Comparison of ENCODE assay signal across 1 cellular context in the genomic region with DNA sequence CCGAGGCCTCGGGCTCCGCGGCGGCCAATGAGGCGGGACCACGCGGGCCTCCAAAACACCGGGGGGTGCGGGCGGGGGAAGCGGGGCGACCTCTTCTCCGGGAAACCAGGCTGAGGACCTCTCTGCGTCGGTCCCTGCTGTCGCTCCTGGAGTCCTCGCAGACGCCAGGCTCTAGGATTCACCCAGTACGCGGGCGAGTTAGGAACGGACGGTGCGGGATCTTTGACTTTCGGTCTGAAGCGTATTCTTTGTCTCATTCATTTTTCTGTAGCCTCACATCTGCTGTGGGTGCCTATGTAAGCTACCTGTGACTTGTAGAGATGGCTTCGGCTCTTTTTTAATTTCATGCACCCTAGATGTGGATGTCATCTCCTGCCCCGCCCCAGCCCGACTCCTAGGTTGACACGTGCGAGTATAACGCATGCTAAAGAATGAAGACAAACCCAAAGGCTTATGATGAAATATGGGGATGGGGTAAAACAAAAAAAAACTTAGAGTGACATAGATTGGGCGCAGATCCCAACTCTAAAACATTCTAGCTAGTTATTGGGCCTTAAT.
TF ChIP-seq lines count a peak whose summit lies in the region.

No MANE protein-coding gene starts in this region.

TF ChIP-seq in HEK293, 187 proteins besides CTCF, POLR2A, EP300 and RAD21 (continued from another document and continues in another):
- TF ChIP-seq, protein P1, sequence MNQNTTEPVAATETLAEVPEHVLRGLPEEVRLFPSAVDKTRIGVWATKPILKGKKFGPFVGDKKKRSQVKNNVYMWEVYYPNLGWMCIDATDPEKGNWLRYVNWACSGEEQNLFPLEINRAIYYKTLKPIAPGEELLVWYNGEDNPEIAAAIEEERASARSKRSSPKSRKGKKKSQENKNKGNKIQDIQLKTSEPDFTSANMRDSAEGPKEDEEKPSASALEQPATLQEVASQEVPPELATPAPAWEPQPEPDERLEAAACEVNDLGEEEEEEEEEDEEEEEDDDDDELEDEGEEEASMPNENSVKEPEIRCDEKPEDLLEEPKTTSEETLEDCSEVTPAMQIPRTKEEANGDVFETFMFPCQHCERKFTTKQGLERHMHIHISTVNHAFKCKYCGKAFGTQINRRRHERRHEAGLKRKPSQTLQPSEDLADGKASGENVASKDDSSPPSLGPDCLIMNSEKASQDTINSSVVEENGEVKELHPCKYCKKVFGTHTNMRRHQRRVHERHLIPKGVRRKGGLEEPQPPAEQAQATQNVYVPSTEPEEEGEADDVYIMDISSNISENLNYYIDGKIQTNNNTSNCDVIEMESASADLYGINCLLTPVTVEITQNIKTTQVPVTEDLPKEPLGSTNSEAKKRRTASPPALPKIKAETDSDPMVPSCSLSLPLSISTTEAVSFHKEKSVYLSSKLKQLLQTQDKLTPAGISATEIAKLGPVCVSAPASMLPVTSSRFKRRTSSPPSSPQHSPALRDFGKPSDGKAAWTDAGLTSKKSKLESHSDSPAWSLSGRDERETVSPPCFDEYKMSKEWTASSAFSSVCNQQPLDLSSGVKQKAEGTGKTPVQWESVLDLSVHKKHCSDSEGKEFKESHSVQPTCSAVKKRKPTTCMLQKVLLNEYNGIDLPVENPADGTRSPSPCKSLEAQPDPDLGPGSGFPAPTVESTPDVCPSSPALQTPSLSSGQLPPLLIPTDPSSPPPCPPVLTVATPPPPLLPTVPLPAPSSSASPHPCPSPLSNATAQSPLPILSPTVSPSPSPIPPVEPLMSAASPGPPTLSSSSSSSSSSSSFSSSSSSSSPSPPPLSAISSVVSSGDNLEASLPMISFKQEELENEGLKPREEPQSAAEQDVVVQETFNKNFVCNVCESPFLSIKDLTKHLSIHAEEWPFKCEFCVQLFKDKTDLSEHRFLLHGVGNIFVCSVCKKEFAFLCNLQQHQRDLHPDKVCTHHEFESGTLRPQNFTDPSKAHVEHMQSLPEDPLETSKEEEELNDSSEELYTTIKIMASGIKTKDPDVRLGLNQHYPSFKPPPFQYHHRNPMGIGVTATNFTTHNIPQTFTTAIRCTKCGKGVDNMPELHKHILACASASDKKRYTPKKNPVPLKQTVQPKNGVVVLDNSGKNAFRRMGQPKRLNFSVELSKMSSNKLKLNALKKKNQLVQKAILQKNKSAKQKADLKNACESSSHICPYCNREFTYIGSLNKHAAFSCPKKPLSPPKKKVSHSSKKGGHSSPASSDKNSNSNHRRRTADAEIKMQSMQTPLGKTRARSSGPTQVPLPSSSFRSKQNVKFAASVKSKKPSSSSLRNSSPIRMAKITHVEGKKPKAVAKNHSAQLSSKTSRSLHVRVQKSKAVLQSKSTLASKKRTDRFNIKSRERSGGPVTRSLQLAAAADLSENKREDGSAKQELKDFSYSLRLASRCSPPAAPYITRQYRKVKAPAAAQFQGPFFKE (tag by site-specific recombination; IDR thresholded peaks at IDR 0.05; ENCODE audit: borderline replicate concordance): no peak
- TF ChIP-seq, protein P2, sequence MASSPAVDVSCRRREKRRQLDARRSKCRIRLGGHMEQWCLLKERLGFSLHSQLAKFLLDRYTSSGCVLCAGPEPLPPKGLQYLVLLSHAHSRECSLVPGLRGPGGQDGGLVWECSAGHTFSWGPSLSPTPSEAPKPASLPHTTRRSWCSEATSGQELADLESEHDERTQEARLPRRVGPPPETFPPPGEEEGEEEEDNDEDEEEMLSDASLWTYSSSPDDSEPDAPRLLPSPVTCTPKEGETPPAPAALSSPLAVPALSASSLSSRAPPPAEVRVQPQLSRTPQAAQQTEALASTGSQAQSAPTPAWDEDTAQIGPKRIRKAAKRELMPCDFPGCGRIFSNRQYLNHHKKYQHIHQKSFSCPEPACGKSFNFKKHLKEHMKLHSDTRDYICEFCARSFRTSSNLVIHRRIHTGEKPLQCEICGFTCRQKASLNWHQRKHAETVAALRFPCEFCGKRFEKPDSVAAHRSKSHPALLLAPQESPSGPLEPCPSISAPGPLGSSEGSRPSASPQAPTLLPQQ (tag by site-specific recombination; IDR thresholded peaks at IDR 0.05): peak; percentile 28; the same call in 1 of the 2 replicates
- TF ChIP-seq, protein P3, sequence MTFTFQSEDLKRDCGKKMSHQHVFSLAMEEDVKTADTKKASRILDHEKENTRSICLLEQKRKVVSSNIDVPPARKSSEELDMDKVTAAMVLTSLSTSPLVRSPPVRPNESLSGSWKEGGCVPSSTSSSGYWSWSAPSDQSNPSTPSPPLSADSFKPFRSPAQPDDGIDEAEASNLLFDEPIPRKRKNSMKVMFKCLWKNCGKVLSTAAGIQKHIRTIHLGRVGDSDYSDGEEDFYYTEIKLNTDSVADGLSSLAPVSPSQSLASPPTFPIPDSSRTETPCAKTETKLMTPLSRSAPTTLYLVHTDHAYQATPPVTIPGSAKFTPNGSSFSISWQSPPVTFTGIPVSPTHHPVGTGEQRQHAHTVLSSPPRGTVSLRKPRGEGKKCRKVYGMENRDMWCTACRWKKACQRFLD (tag by site-specific recombination; IDR thresholded peaks at IDR 0.05): no peak
- TF ChIP-seq ZNF132 (tag by site-specific recombination; IDR thresholded peaks at IDR 0.05; ENCODE audit: borderline replicate concordance): no peak
- TF ChIP-seq ZNF623 (tag by site-specific recombination; IDR thresholded peaks at IDR 0.05): no peak; the same call in 1 of the 2 replicates
- TF ChIP-seq ZNF747 (tag by site-specific recombination; IDR thresholded peaks at IDR 0.05): no peak
- TF ChIP-seq ZBTB1 (tag by site-specific recombination; IDR thresholded peaks at IDR 0.05): no peak
- peak; percentile 31; the same call in 1 of the 2 replicates for TF ChIP-seq ZNF561 (tag by site-specific recombination; IDR thresholded peaks at IDR 0.05; ENCODE audit: borderline replicate concordance)
- TF ChIP-seq ZFHX2 (tag by site-specific recombination; conservative IDR thresholded peaks at IDR 0.05): no peak
- TF ChIP-seq GLIS2 (tag by site-specific recombination; IDR thresholded peaks at IDR 0.05): peak; percentile 91; the same call in 1 of the 2 replicates
- no peak for TF ChIP-seq HIC1 (tag by site-specific recombination; IDR thresholded peaks at IDR 0.05)
- no peak for TF ChIP-seq ZNF248 (tag by site-specific recombination; IDR thresholded peaks at IDR 0.05)
- no peak for TF ChIP-seq ZNF501 (tag by site-specific recombination; IDR thresholded peaks at IDR 0.05)
- 0 out of 2 replicates have a peak, but pooled peaks have one; percentile 32 for TF ChIP-seq ZNF24 (tag by site-specific recombination; IDR thresholded peaks at IDR 0.05)
- TF ChIP-seq GLI2 (tag by site-specific recombination; IDR thresholded peaks at IDR 0.05; ENCODE audit: borderline replicate concordance, low read depth): no peak
- TF ChIP-seq, protein P4, sequence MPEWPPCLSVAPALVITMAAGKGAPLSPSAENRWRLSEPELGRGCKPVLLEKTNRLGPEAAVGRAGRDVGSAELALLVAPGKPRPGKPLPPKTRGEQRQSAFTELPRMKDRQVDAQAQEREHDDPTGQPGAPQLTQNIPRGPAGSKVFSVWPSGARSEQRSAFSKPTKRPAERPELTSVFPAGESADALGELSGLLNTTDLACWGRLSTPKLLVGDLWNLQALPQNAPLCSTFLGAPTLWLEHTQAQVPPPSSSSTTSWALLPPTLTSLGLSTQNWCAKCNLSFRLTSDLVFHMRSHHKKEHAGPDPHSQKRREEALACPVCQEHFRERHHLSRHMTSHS (tag by site-specific recombination; IDR thresholded peaks at IDR 0.05): no peak
- TF ChIP-seq, protein P5, sequence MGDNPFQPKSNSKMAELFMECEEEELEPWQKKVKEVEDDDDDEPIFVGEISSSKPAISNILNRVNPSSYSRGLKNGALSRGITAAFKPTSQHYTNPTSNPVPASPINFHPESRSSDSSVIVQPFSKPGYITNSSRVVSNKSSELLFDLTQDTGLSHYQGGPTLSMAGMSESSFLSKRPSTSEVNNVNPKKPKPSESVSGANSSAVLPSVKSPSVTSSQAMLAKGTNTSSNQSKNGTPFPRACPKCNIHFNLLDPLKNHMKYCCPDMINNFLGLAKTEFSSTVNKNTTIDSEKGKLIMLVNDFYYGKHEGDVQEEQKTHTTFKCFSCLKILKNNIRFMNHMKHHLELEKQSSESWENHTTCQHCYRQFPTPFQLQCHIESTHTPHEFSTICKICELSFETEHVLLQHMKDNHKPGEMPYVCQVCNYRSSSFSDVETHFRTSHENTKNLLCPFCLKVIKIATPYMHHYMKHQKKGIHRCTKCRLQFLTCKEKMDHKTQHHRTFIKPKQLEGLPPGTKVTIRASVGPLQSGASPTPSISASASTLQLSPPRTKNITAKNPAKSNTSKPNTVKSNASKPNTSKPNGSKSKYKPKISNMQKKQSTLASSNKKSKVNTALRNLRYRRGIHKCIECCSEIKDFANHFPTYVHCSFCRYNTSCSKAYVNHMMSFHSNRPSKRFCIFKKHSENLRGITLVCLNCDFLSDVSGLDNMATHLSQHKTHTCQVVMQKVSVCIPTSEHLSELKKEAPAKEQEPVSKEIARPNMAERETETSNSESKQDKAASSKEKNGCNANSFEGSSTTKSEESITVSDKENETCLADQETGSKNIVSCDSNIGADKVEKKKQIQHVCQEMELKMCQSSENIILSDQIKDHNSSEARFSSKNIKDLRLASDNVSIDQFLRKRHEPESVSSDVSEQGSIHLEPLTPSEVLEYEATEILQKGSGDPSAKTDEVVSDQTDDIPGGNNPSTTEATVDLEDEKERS (tag by site-specific recombination; IDR thresholded peaks at IDR 0.05): no peak
- TF ChIP-seq OSR2 (tag by site-specific recombination; IDR thresholded peaks at IDR 0.05): no peak
- peak; percentile 66 for TF ChIP-seq ZBTB48 (tag by site-specific recombination; IDR thresholded peaks at IDR 0.05)
- TF ChIP-seq ZNF792 (tag by site-specific recombination; IDR thresholded peaks at IDR 0.05): no peak
- TF ChIP-seq ZSCAN30 (tag by site-specific recombination; IDR thresholded peaks at IDR 0.05): 0 out of 2 replicates have a peak, but pooled peaks have one; percentile 28
- no peak for TF ChIP-seq ZNF658 (tag by site-specific recombination; IDR thresholded peaks at IDR 0.05)
- 0 out of 2 replicates have a peak, but pooled peaks have one; percentile 4 for TF ChIP-seq KLF10 (tag by site-specific recombination; IDR thresholded peaks at IDR 0.05)
- TF ChIP-seq ZBTB8A (tag by site-specific recombination; IDR thresholded peaks at IDR 0.05): no peak; the same call in 1 of the 2 replicates
- 0 out of 2 replicates have a peak, but pooled peaks have one; percentile 38 for TF ChIP-seq ZSCAN23 (tag by site-specific recombination; IDR thresholded peaks at IDR 0.05)
- TF ChIP-seq ZNF558 (tag by site-specific recombination; IDR thresholded peaks at IDR 0.05): no peak
- TF ChIP-seq ZNF391 (tag by site-specific recombination; IDR thresholded peaks at IDR 0.05; ENCODE audit: borderline replicate concordance, low read depth): no peak
- no peak for TF ChIP-seq ZNF701 (tag by site-specific recombination; IDR thresholded peaks at IDR 0.05)
- no peak for TF ChIP-seq ZNF155 (tag by site-specific recombination; IDR thresholded peaks at IDR 0.05)
- TF ChIP-seq SCRT2 (tag by site-specific recombination; IDR thresholded peaks at IDR 0.05): 0 out of 2 replicates have a peak, but pooled peaks have one; percentile 16
- TF ChIP-seq, protein P6, sequence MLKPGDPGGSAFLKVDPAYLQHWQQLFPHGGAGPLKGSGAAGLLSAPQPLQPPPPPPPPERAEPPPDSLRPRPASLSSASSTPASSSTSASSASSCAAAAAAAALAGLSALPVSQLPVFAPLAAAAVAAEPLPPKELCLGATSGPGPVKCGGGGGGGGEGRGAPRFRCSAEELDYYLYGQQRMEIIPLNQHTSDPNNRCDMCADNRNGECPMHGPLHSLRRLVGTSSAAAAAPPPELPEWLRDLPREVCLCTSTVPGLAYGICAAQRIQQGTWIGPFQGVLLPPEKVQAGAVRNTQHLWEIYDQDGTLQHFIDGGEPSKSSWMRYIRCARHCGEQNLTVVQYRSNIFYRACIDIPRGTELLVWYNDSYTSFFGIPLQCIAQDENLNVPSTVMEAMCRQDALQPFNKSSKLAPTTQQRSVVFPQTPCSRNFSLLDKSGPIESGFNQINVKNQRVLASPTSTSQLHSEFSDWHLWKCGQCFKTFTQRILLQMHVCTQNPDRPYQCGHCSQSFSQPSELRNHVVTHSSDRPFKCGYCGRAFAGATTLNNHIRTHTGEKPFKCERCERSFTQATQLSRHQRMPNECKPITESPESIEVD (tag by site-specific recombination; IDR thresholded peaks at IDR 0.05): no peak
- no peak for TF ChIP-seq FEZF1 (tag by site-specific recombination; IDR thresholded peaks at IDR 0.05)
- TF ChIP-seq ZNF639 (tag by site-specific recombination; IDR thresholded peaks at IDR 0.05): no peak; the same call in 1 of the 2 replicates
- no peak for TF ChIP-seq BCL11B (tag by site-specific recombination; IDR thresholded peaks at IDR 0.05; ENCODE audit: low read depth)
- no peak; the same call in 1 of the 2 replicates for TF ChIP-seq SP3 (tag by site-specific recombination; IDR thresholded peaks at IDR 0.05)
- TF ChIP-seq ZNF37A (tag by site-specific recombination; IDR thresholded peaks at IDR 0.05): 0 out of 2 replicates have a peak, but pooled peaks have one; percentile 19
- no peak for TF ChIP-seq MYNN (tag by site-specific recombination; IDR thresholded peaks at IDR 0.05; ENCODE audit: borderline replicate concordance)
- peak; percentile 85 for TF ChIP-seq ZBTB20 (tag by site-specific recombination; IDR thresholded peaks at IDR 0.05)
- TF ChIP-seq ZNF521 (tag by site-specific recombination; IDR thresholded peaks at IDR 0.05): no peak
- no peak for TF ChIP-seq ZNF23 (tag by site-specific recombination; IDR thresholded peaks at IDR 0.05; ENCODE audit: borderline replicate concordance)
